15 cellular contexts compared by ENCODE assay signal in genomic region chr12:17793854-17794253, GRCh38.
DNase-seq lines count a peak whose midpoint lies in the region; ATAC-seq, FAIRE-seq and TF ChIP-seq lines count a peak whose summit lies in the region.
"Had no signal": no experiment of that assay in that cellular context is flagged by ENCODE, and none has a peak within 500 bp of the region (broad histone marks: within the 10 kb centered on the region; RNA-seq: fewer than 3 reads in every experiment).

No MANE protein-coding gene starts in this region.

- H3K27me3 Mint-ChIP-seq in nephron progenitor cell (ENCODE audit: low read depth, poor library complexity) = no peaks in the 10 kb centered on the region
- H3K27me3 Mint-ChIP-seq in activated CD4-positive, alpha-beta T cell treated with anti-CD3 and anti-CD28 coated beads, Interleukin-2, amount 10 ng/mL, durations not matched to agents 24 days and 14 days = no peaks in the 10 kb centered on the region
- H3K27me3 Mint-ChIP-seq: B cell; CD4-positive, alpha-beta T cell; IgD-negative memory B cell had no signal

- H3K27me3 ChIP-seq in bronchial epithelial cell (ENCODE audit: control insufficient read depth, insufficient read depth, low read length) = no peaks in the 10 kb centered on the region

- H2AFZ ChIP-seq in OCI-LY7 (ENCODE audit: low read length) = no peak overlapping the region

- TF ChIP-seq CTCF in bronchial epithelial cell (IDR thresholded peaks at IDR 0.05; ENCODE audit: insufficient read depth, low read length, severe bottlenecking) (no peak), nephron progenitor cell (IDR thresholded peaks at IDR 0.05) (no peak), OCI-LY7 (conservative IDR thresholded peaks at IDR 0.05; ENCODE audit: low read length) (no peak)

- TF ChIP-seq POLR2A in GM12892 (IDR thresholded peaks at IDR 0.05; ENCODE audit: low read depth, low read length) = no peak

- no peak overlapping the region for H3K4me3 Mint-ChIP-seq in nephron progenitor cell
- no peak overlapping the region for H3K4me3 Mint-ChIP-seq in activated CD4-positive, alpha-beta T cell treated with anti-CD3 and anti-CD28 coated beads, Interleukin-2, amount 10 ng/mL, durations not matched to agents 24 days and 14 days
- H3K4me3 Mint-ChIP-seq: B cell; CD4-positive, alpha-beta T cell; IgD-negative memory B cell had no signal

- FAIRE-seq in GM12892 (lab: Jason Lieb, UNC) (peak; percentile 17), bronchial epithelial cell (lab: Jason Lieb, UNC) (no peak)
- FAIRE-seq: GM12878 had no signal

- H3K4me3 ChIP-seq in bronchial epithelial cell (ENCODE audit: low read depth, low read length) (no peak overlapping the region), OCI-LY7 (ENCODE audit: low read depth, low read length, poor library complexity, severe bottlenecking) (no peak overlapping the region)
- H3K4me3 ChIP-seq: GM12878 had no signal

- H3K4me1 ChIP-seq in OCI-LY7 (ENCODE audit: insufficient read depth, low read length, poor library complexity, severe bottlenecking) = no peaks in the 10 kb centered on the region

- DNase-seq in GM12892 (ENCODE audit: insufficient read length) = no peak
- DNase-seq in LHCN-M2 (ENCODE audit: low read depth) = peak; percentile 44
- peak; percentile 17 for DNase-seq in bronchial epithelial cell (ENCODE audit: low read depth)
- no peak for DNase-seq in nephron progenitor cell
- DNase-seq in OCI-LY7 (ENCODE audit: low spot score) = no peak
- DNase-seq in epidermal melanocyte (ENCODE audit: insufficient read length, low spot score) = no peak
- no peak for DNase-seq in activated CD4-positive, alpha-beta T cell treated with anti-CD3 and anti-CD28 coated beads, Interleukin-2, amount 10 ng/mL, durations not matched to agents 24 days and 14 days
- DNase-seq: C1 segment of cervical spinal cord; Calu3; CD4-positive, alpha-beta T cell; DMS 273 treated with DMSO at 0.1 percent for 48 hours had no signal

- POLR2A ChIA-PET in OCI-LY7 (lab: Charles Lee) = no interaction called here

- ATAC-seq in GM21367 (IDR thresholded peaks at IDR 0.05; ENCODE audit: unreplicated experiment) = no peak
- ATAC-seq: GM12878 had no signal

- no peak overlapping the region for H3K27ac ChIP-seq in OCI-LY7 (ENCODE audit: low read depth, low read length, poor library complexity, severe bottlenecking)

- H3K79me2 ChIP-seq in OCI-LY7 (ENCODE audit: insufficient read depth, low read depth, low read length) = no peaks in the 10 kb centered on the region

- no peaks in the 10 kb centered on the region for H3K36me3 Mint-ChIP-seq in nephron progenitor cell (ENCODE audit: low read depth)
- H3K36me3 Mint-ChIP-seq in activated CD4-positive, alpha-beta T cell treated with anti-CD3 and anti-CD28 coated beads, Interleukin-2, amount 10 ng/mL, durations not matched to agents 24 days and 14 days (ENCODE audit: low read depth) = no peaks in the 10 kb centered on the region
- H3K36me3 Mint-ChIP-seq: IgD-negative memory B cell had no signal

- H3K9me2 ChIP-seq in OCI-LY7 (ENCODE audit: insufficient read depth, low read length) = no peaks in the 10 kb centered on the region

- intact Hi-C loops in OCI-LY7 (cut with micrococcal nuclease; ENCODE audit: unreplicated experiment) = no loop called here
- intact Hi-C loops in activated CD4-positive, alpha-beta T cell treated with anti-CD3 and anti-CD28 coated beads, Interleukin-2, amount 10 ng/mL, durations not matched to agents 24 days and 14 days (cut with micrococcal nuclease) = no loop called here

- no peaks in the 10 kb centered on the region for H3K4me1 Mint-ChIP-seq in nephron progenitor cell
- H3K4me1 Mint-ChIP-seq in activated CD4-positive, alpha-beta T cell treated with anti-CD3 and anti-CD28 coated beads, Interleukin-2, amount 10 ng/mL, durations not matched to agents 24 days and 14 days = no peaks in the 10 kb centered on the region
- H3K4me1 Mint-ChIP-seq: B cell, IgD-negative memory B cell had no signal

- CTCF ChIA-PET in OCI-LY7 (lab: Charles Lee; ENCODE audit: unreplicated experiment) = no interaction called here

- peak overlapping the region; percentile 11 for H3K27ac Mint-ChIP-seq in nephron progenitor cell
- H3K27ac Mint-ChIP-seq in activated CD4-positive, alpha-beta T cell treated with anti-CD3 and anti-CD28 coated beads, Interleukin-2, amount 10 ng/mL, durations not matched to agents 24 days and 14 days = no peak overlapping the region
- H3K27ac Mint-ChIP-seq: B cell; CD4-positive, alpha-beta T cell; IgD-negative memory B cell had no signal

- no peak overlapping the region for H3K4me2 ChIP-seq in OCI-LY7 (ENCODE audit: low read length)

- H4K20me1 ChIP-seq in OCI-LY7 (ENCODE audit: insufficient read depth, low read length) = no peaks in the 10 kb centered on the region

- BruUV-seq in OCI-LY7 (replicated peaks; lab: Mats Ljungman, UMichigan) = no TSS peak

- no peaks in the 10 kb centered on the region for H3K36me3 ChIP-seq in bronchial epithelial cell (ENCODE audit: control insufficient read depth, insufficient read depth, low read length)
- no peaks in the 10 kb centered on the region for H3K36me3 ChIP-seq in OCI-LY7 (ENCODE audit: insufficient read depth, low read length)

- no peaks in the 10 kb centered on the region for H3K9me3 ChIP-seq in OCI-LY7 (ENCODE audit: low read length)

- no peaks in the 10 kb centered on the region for H3K9me3 Mint-ChIP-seq in nephron progenitor cell
- no peaks in the 10 kb centered on the region for H3K9me3 Mint-ChIP-seq in activated CD4-positive, alpha-beta T cell treated with anti-CD3 and anti-CD28 coated beads, Interleukin-2, amount 10 ng/mL, durations not matched to agents 24 days and 14 days

Comparison
In these comparisons a context has a peak if more than half of its experiments do, and no peak if none do; other contexts are left out.
1. DNase-seq: peak in LHCN-M2 (single experiment) and bronchial epithelial cell (single experiment); none in GM12892 (single experiment), nephron progenitor cell (single experiment), OCI-LY7 (single experiment), epidermal melanocyte (single experiment) and activated CD4-positive, alpha-beta T cell treated with anti-CD3 and anti-CD28 coated beads, Interleukin-2, amount 10 ng/mL, durations not matched to agents 24 days and 14 days (single experiment).